ENCODE assay signal across 34 cellular contexts in the genomic region with DNA sequence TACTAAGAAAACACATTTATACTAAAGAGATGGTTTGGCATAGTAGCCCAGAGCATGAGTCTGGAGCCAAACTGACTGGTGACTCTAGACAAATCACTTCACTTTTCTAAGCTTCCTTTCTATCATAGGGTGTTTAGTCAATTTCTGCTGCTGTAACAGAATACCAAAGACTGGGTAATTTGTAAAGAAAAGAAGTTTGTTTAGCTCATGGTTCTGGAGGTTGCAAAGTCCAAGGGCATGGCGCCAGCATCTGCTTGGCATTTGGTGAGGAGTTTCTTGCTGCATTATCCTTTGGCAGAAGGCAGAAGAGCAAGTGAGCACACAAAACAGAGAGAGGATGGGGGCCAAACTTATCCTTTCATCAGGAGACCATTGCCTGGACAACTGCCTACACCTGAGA.
"Had no signal": no experiment of that assay in that cellular context is flagged by ENCODE, and none has a peak within 500 bp of the region (broad histone marks: within the 10 kb centered on the region; RNA-seq: fewer than 3 reads in every experiment).

No MANE protein-coding gene starts in this region.

- H3K4me3 ChIP-seq: adrenal gland, body of pancreas, breast epithelium had no signal

- FAIRE-seq: astrocyte, TTC549 had no signal

- DNase-seq: activated B cell treated with CpG ODN at 0.5 μM for 24 hours; activated CD4-positive, alpha-beta memory T cell treated with anti-CD3 and anti-CD28 coated beads for 36 hours; activated CD4-positive, alpha-beta T cell treated with anti-CD3 and anti-CD28 coated beads for 4 hours; activated CD4-positive, alpha-beta T cell treated with anti-CD3 and anti-CD28 coated beads, Interleukin-2, amount 10 ng/mL, durations not matched to agents 24 days and 14 days; activated CD4-positive, alpha-beta T cell treated with anti-CD3 and anti-CD28 coated beads, Interleukin-2, amount 50 U/mL, for 1 hour; activated CD4-positive, alpha-beta T cell treated with anti-CD3 and anti-CD28 coated beads, Interleukin-2, amount 50 U/mL, for 4 hours; activated CD4-positive, CD25-positive, alpha-beta regulatory T cell treated with anti-CD3 and anti-CD28 coated beads, Interleukin-2, amount 50 U/mL, for 72 hours; activated CD8-positive, alpha-beta memory T cell treated with anti-CD3 and anti-CD28 coated beads, Interleukin-2, amount 50 U/mL, for 4 hours; activated CD8-positive, alpha-beta T cell treated with anti-CD3 and anti-CD28 coated beads for 36 hours; activated effector memory CD4-positive, alpha-beta T cell treated with anti-CD3 and anti-CD28 coated beads, Interleukin-2, amount 50 U/mL, for 16 hours; activated gamma-delta T cell treated with Interleukin-2 at 50 U/mL for 16 hours; activated naive CD4-positive, alpha-beta T cell; activated naive CD4-positive, alpha-beta T cell treated with anti-CD3 and anti-CD28 coated beads for 36 hours; activated naive CD4-positive, alpha-beta T cell treated with anti-CD3 and anti-CD28 coated beads, Interleukin-2, amount 50 U/mL, for 16 hours; activated naive CD8-positive, alpha-beta T cell treated with anti-CD3 and anti-CD28 coated beads for 36 hours; activated T-cell treated with anti-CD3 and anti-CD28 coated beads for 4 hours; activated T-cell treated with anti-CD3 and anti-CD28 coated beads, Interleukin-2, amount 50 U/mL, for 1 hour; activated T-cell treated with anti-CD3 and anti-CD28 coated beads, Interleukin-2, amount 50 U/mL, for 4 hours; activated T-cell treated with anti-CD3 and anti-CD28 coated beads, Interleukin-2, amount 50 U/mL, for 72 hours; adrenal gland; amniotic stem cell; aorta; body of pancreas; brain microvascular endothelial cell; central memory CD4-positive, alpha-beta T cell; T-helper 1 cell; T-helper 2 cell; T-helper 9 cell had no signal

- H3K9me3 ChIP-seq: adrenal gland, body of pancreas had no signal

- H3K36me3 ChIP-seq: adrenal gland, brain microvascular endothelial cell, breast epithelium had no signal

- H3K27ac ChIP-seq: adrenal gland, body of pancreas, brain microvascular endothelial cell, breast epithelium, VCaP had no signal

- H3K27me3 ChIP-seq: adrenal gland, body of pancreas, brain microvascular endothelial cell, breast epithelium had no signal

- ATAC-seq: activated CD8-positive, alpha-beta T cell treated with anti-CD3 and anti-CD28 coated beads for 36 hours; activated naive CD4-positive, alpha-beta T cell treated with anti-CD3 and anti-CD28 coated beads, Interleukin-2, amount 50 U/mL, for 72 hours; activated T-cell treated with anti-CD3 and anti-CD28 coated beads, Interleukin-2, amount 50 U/mL, for 4 hours; activated T-cell treated with anti-CD3 and anti-CD28 coated beads, Interleukin-2, amount 50 U/mL, for 72 hours; activated T-helper 17 cell treated with anti-CD3 and anti-CD28 coated beads, Interleukin-2, amount 50 U/mL, for 72 hours; body of pancreas had no signal

- H3K4me1 ChIP-seq: body of pancreas, breast epithelium had no signal
